Comparison of ENCODE assay signal across 7 cellular contexts in genomic region chr2:29012211-29012681, GRCh38. TPM values are rescaled to one million over a fixed set of nuclear protein-coding genes. Genes with fewer than 3 reads are reported as not detected.
DNase-seq lines count a peak whose midpoint lies in the region; ATAC-seq and TF ChIP-seq lines count a peak whose summit lies in the region.

No MANE protein-coding gene starts in this region.

- peak overlapping the region; percentile 95 for H3K27ac Mint-ChIP-seq in activated CD8-positive, alpha-beta T cell treated with anti-CD3 and anti-CD28 coated beads, Interleukin-2, amount 10 ng/mL, durations not matched to agents 7 days and 5 days

- H3K4me3 Mint-ChIP-seq in activated CD8-positive, alpha-beta T cell treated with anti-CD3 and anti-CD28 coated beads, Interleukin-2, amount 10 ng/mL, durations not matched to agents 7 days and 5 days, result peak overlapping the region; percentile 87

- TF ChIP-seq RAD21 in Ishikawa (IDR thresholded peaks at IDR 0.05; ENCODE audit: low read depth), result no peak

- H3K4me1 Mint-ChIP-seq in activated CD8-positive, alpha-beta T cell treated with anti-CD3 and anti-CD28 coated beads, Interleukin-2, amount 10 ng/mL, durations not matched to agents 7 days and 5 days (ENCODE audit: low read depth), result peaks cover 84% of the 10 kb centered on the region

- H3K36me3 ChIP-seq in left ventricle myocardium inferior, result no peaks in the 10 kb centered on the region

- H3K27me3 Mint-ChIP-seq in activated CD8-positive, alpha-beta T cell treated with anti-CD3 and anti-CD28 coated beads, Interleukin-2, amount 10 ng/mL, durations not matched to agents 7 days and 5 days (ENCODE audit: low read depth), result no peaks in the 10 kb centered on the region

- no peaks in the 10 kb centered on the region for H3K9me3 Mint-ChIP-seq in activated CD8-positive, alpha-beta T cell treated with anti-CD3 and anti-CD28 coated beads, Interleukin-2, amount 10 ng/mL, durations not matched to agents 7 days and 5 days (ENCODE audit: insufficient read depth)

- intact Hi-C loops in left ventricle myocardium inferior (cut with micrococcal nuclease), result no loop called here

- CTCF ChIA-PET in activated CD8-positive, alpha-beta T cell treated with anti-CD3 and anti-CD28 coated beads, Interleukin-2, amount 10 ng/mL, durations not matched to agents 7 days and 5 days (lab: Charles Lee), result interaction anchor here (0.6 to 5.0 kb wide), 11 partner anchors 11 to 181 kb away, joined by 3 to 25 read pairs (median 3); partner anchors contain the start of gene WDR43

- POLR2A ChIA-PET in activated CD8-positive, alpha-beta T cell treated with anti-CD3 and anti-CD28 coated beads, Interleukin-2, amount 10 ng/mL, durations not matched to agents 7 days and 5 days (lab: Charles Lee), result interaction anchor here (1.0 to 3.5 kb wide), 6 partner anchors 11 to 117 kb away, joined by 3 to 23 read pairs (median 4); partner anchors contain the start of gene WDR43

- no peak for ATAC-seq in activated CD8-positive, alpha-beta T cell treated with anti-CD3 and anti-CD28 coated beads, Interleukin-2, amount 10 ng/mL, durations not matched to agents 7 days and 5 days

- no peaks in the 10 kb centered on the region for H3K27me3 ChIP-seq in left ventricle myocardium inferior (ENCODE audit: low read depth)

- H3K27ac ChIP-seq in left ventricle myocardium inferior (replicated peaks), result peak overlapping the region; percentile 96

- peaks cover 9% of the 10 kb centered on the region for H3K36me3 Mint-ChIP-seq in activated CD8-positive, alpha-beta T cell treated with anti-CD3 and anti-CD28 coated beads, Interleukin-2, amount 10 ng/mL, durations not matched to agents 7 days and 5 days (ENCODE audit: low read depth)

- H3K9me3 ChIP-seq in left ventricle myocardium inferior (replicated peaks), result no peaks in the 10 kb centered on the region

- peak overlapping the region; percentile 66 for H3K4me3 ChIP-seq in left ventricle myocardium inferior

- peak; percentile 73 for DNase-seq in activated CD8-positive, alpha-beta T cell treated with anti-CD3 and anti-CD28 coated beads, Interleukin-2, amount 10 ng/mL, durations not matched to agents 7 days and 5 days
- DNase-seq in left ventricle myocardium inferior (peak; percentile 86), NCI-H446 treated with DMSO at 0.1 percent for 48 hours (lab: John Stamatoyannopoulos, UW) (no peak), NCI-H1048 (lab: John Stamatoyannopoulos, UW) (no peak)
- DNase-seq in stimulated activated CD8-positive, alpha-beta memory T cell treated with anti-CD3 and anti-CD28 coated beads, Interleukin-4, amount 100 ng/mL, for 48 hours, result peak; percentile 47
- DNase-seq in stimulated activated naive CD4-positive, alpha-beta T cell treated with Interleukin-2 at 50 U/mL for 16 hours (lab: John Stamatoyannopoulos, UW), result no peak

- peaks cover 70% of the 10 kb centered on the region for H3K4me1 ChIP-seq in left ventricle myocardium inferior

- no peak for TF ChIP-seq CTCF in left ventricle myocardium inferior (IDR thresholded peaks at IDR 0.05; ENCODE audit: borderline replicate concordance)

- TF ChIP-seq EP300 in Ishikawa (IDR thresholded peaks at IDR 0.05; ENCODE audit: borderline replicate concordance), result no peak

TF ChIP-seq in Ishikawa, 13 proteins besides CTCF, POLR2A, EP300 and RAD21:
- TF ChIP-seq TCF12 (IDR thresholded peaks at IDR 0.05; ENCODE audit: low read depth), result 0 out of 2 replicates have a peak, but pooled peaks have one; percentile 11
- no peak for TF ChIP-seq YY1 (IDR thresholded peaks at IDR 0.05; ENCODE audit: low read depth)
- 0 out of 2 replicates have a peak, but pooled peaks have one; percentile 44 for TF ChIP-seq CEBPB (IDR thresholded peaks at IDR 0.05)
- TF ChIP-seq REST (IDR thresholded peaks at IDR 0.05; ENCODE audit: low read depth), result no peak
- no peak for TF ChIP-seq MAX (IDR thresholded peaks at IDR 0.05)
TF ChIP-seq in Ishikawa: peak in this region for 2.

RNA-seq across cellular contexts. Expression of gene TOGARAM2, which starts 31.1 kb away (rescaled TPM):
- 10 to 100 TPM; 10.0 to 10.5 TPM for total RNA-seq in activated CD8-positive, alpha-beta T cell treated with anti-CD3 and anti-CD28 coated beads, Interleukin-2, amount 10 ng/mL, durations not matched to agents 7 days and 5 days
- total RNA-seq in left ventricle myocardium inferior, result 51.9 TPM

Comparison
In these comparisons a context has a peak if more than half of its experiments do, and no peak if none do; other contexts are left out.
1. DNase-seq: peak in activated CD8-positive, alpha-beta T cell treated with anti-CD3 and anti-CD28 coated beads, Interleukin-2, amount 10 ng/mL, durations not matched to agents 7 days and 5 days (single experiment), left ventricle myocardium inferior (single experiment) and stimulated activated CD8-positive, alpha-beta memory T cell treated with anti-CD3 and anti-CD28 coated beads, Interleukin-4, amount 100 ng/mL, for 48 hours (single experiment); none in NCI-H446 treated with DMSO at 0.1 percent for 48 hours (single experiment), stimulated activated naive CD4-positive, alpha-beta T cell treated with Interleukin-2 at 50 U/mL for 16 hours (single experiment) and NCI-H1048 (single experiment).